Comparison of ENCODE assay signal across 15 cellular contexts in genomic region chr19:42635233-42635539, GRCh38. TPM values are rescaled to one million over a fixed set of nuclear protein-coding genes. Genes with fewer than 3 reads are reported as not detected.
"Had no signal": no experiment of that assay in that cellular context is flagged by ENCODE, and none has a peak within 500 bp of the region (broad histone marks: within the 10 kb centered on the region; RNA-seq: fewer than 3 reads in every experiment).

No MANE protein-coding gene starts in this region.

- H3K9me3 ChIP-seq: esophagus muscularis mucosa, heart left ventricle, prostate gland, suprapubic skin had no signal

- DNase-seq: activated B cell treated with CpG ODN at 0.5 μM for 24 hours; activated effector memory CD4-positive, alpha-beta T cell treated with Interleukin-2 at 50 U/mL for 16 hours; heart left ventricle; natural killer cell had no signal

- H3K27me3 ChIP-seq: esophagus muscularis mucosa, heart left ventricle, suprapubic skin had no signal

- ATAC-seq: heart left ventricle, left colon, sciatic nerve had no signal

- H3K4me1 ChIP-seq: esophagus muscularis mucosa, foreskin keratinocyte, heart left ventricle, prostate gland, suprapubic skin had no signal

- H3K36me3 ChIP-seq: esophagus muscularis mucosa, heart left ventricle, prostate gland, suprapubic skin had no signal

- H3K4me3 ChIP-seq: esophagus muscularis mucosa, heart left ventricle, prostate gland, suprapubic skin had no signal

- H3K27ac ChIP-seq: esophagus muscularis mucosa, foreskin keratinocyte, heart left ventricle, prostate gland, suprapubic skin had no signal

RNA-seq across cellular contexts. Expression of gene CEACAM8, which starts 40.5 kb away (rescaled TPM):
- total RNA-seq: activated B cell treated with CpG ODN at 0.5 μM for 24 hours; activated CD4-positive, alpha-beta T cell treated with anti-CD3 and anti-CD28 coated beads, Interleukin-2, amount 10 ng/mL, durations not matched to agents 7 days and 5 days; activated naive CD4-positive, alpha-beta T cell treated with anti-CD3 and anti-CD28 coated beads, Interleukin-2, amount 50 U/mL, for 72 hours; chondrocyte; foreskin keratinocyte; mucosa of gallbladder; natural killer cell; prostate gland; T-helper 1 cell treated with Interleukin-12 subunit alpha and Interleukin-12 subunit beta and Interleukin-4 antibody, amounts not matched to agents 30 ng/mL and 1 ng/mL, for 36 hours had no signal
- polyA plus RNA-seq: foreskin keratinocyte, heart left ventricle had no signal
